33 cellular contexts compared by ENCODE assay signal in genomic region chr11:85599083-85599482, GRCh38.
"Had no signal": no experiment of that assay in that cellular context is flagged by ENCODE, and none has a peak within 500 bp of the region (broad histone marks: within the 10 kb centered on the region; RNA-seq: fewer than 3 reads in every experiment).

No MANE protein-coding gene starts in this region.

- H3K36me3 Mint-ChIP-seq: activated naive CD4-positive, alpha-beta T cell treated with anti-CD3 and anti-CD28 coated beads, Interleukin-2, amount 50 U/mL, for 24 hours; activated naive CD8-positive, alpha-beta T cell treated with anti-CD3 and anti-CD28 coated beads, Interleukin-2, amount 10 ng/mL, durations not matched to agents 7 days and 5 days had no signal

- H2AFZ ChIP-seq: PC-9 had no signal

- H3K4me2 ChIP-seq: PC-9 had no signal

- H3K9me3 ChIP-seq: ascending aorta, MG63 had no signal

- DNase-seq: activated CD4-positive, alpha-beta T cell treated with anti-CD3 and anti-CD28 coated beads for 1 hour; activated CD4-positive, alpha-beta T cell treated with anti-CD3 and anti-CD28 coated beads, Interleukin-2, amount 10 ng/mL, durations not matched to agents 24 days and 14 days; activated CD4-positive, alpha-beta T cell treated with anti-CD3 and anti-CD28 coated beads, Interleukin-2, amount 50 U/mL, for 48 hours; activated CD4-positive, CD25-positive, alpha-beta regulatory T cell; activated CD8-positive, alpha-beta T cell treated with anti-CD3 and anti-CD28 coated beads, Interleukin-2, amount 10 ng/mL, durations not matched to agents 7 days and 5 days; activated gamma-delta T cell; activated naive CD4-positive, alpha-beta T cell treated with Interleukin-2 at 50 U/mL for 16 hours; activated naive CD8-positive, alpha-beta T cell treated with anti-CD3 and anti-CD28 coated beads, Interleukin-2, amount 10 ng/mL, durations not matched to agents 7 days and 5 days; activated T-cell treated with anti-CD3 and anti-CD28 coated beads, Interleukin-2, amount 50 U/mL, for 24 hours; amygdala; Karpas-422; MG63; NCI-H1048; NCI-H1105 treated with DMSO at 0.1 percent for 48 hours; NCI-H1436; NCI-H1694 treated with DMSO at 0.1 percent for 48 hours; NCI-H2029; NCI-H510A; NCI-H526; NCI-H748 treated with DMSO at 0.1 percent for 48 hours; NK-92 treated with Interleukin-12 subunit alpha and Interleukin-12 subunit beta, amount 100 ng/mL, for 24 hours; PC-9; Right ventricle myocardium superior; SW 1271; T-helper 1 cell; T-helper 2 cell; T-helper 9 cell had no signal

- H3K27ac ChIP-seq: ascending aorta, cardiac muscle cell, PC-9, VCaP had no signal

- H3K4me3 ChIP-seq: ascending aorta, cardiac muscle cell, MG63, PC-9 had no signal

- H3K4me1 ChIP-seq: ascending aorta had no signal

- ATAC-seq: activated CD8-positive, alpha-beta T cell treated with anti-CD3 and anti-CD28 coated beads, Interleukin-2, amount 10 ng/mL, durations not matched to agents 7 days and 5 days had no signal

- H3K27me3 Mint-ChIP-seq: activated naive CD4-positive, alpha-beta T cell treated with anti-CD3 and anti-CD28 coated beads, Interleukin-2, amount 50 U/mL, for 24 hours; activated naive CD8-positive, alpha-beta T cell treated with anti-CD3 and anti-CD28 coated beads, Interleukin-2, amount 10 ng/mL, durations not matched to agents 7 days and 5 days; activated T-cell treated with anti-CD3 and anti-CD28 coated beads, Interleukin-2, amount 50 U/mL, for 24 hours; central memory CD8-positive, alpha-beta T cell had no signal

- H3K36me3 ChIP-seq: ascending aorta, cardiac muscle cell, MG63 had no signal

- H3K9me3 Mint-ChIP-seq: activated CD4-positive, alpha-beta T cell treated with anti-CD3 and anti-CD28 coated beads, Interleukin-2, amount 10 ng/mL, durations not matched to agents 24 days and 14 days; activated naive CD4-positive, alpha-beta T cell treated with anti-CD3 and anti-CD28 coated beads, Interleukin-2, amount 50 U/mL, for 24 hours; activated naive CD8-positive, alpha-beta T cell treated with anti-CD3 and anti-CD28 coated beads, Interleukin-2, amount 10 ng/mL, durations not matched to agents 7 days and 5 days; activated T-cell treated with anti-CD3 and anti-CD28 coated beads, Interleukin-2, amount 50 U/mL, for 24 hours; activated T-helper 2 cell treated with anti-CD3 and anti-CD28 coated beads, Interferon-gamma antibody, Interleukin-2, Interleukin-4, amounts not matched to agents 10 μg/mL and 5 μg/mL and 100 μg/mL, durations not matched to agents 14 hours and 24 hours and 36 hours; central memory CD8-positive, alpha-beta T cell had no signal

- H3K27ac Mint-ChIP-seq: activated CD4-positive, alpha-beta T cell treated with anti-CD3 and anti-CD28 coated beads, Interleukin-2, amount 10 ng/mL, durations not matched to agents 24 days and 14 days; activated CD8-positive, alpha-beta T cell treated with anti-CD3 and anti-CD28 coated beads, Interleukin-2, amount 10 ng/mL, durations not matched to agents 7 days and 5 days; activated naive CD4-positive, alpha-beta T cell treated with anti-CD3 and anti-CD28 coated beads, Interleukin-2, amount 50 U/mL, for 24 hours; activated naive CD8-positive, alpha-beta T cell treated with anti-CD3 and anti-CD28 coated beads, Interleukin-2, amount 10 ng/mL, durations not matched to agents 7 days and 5 days; activated T-cell treated with anti-CD3 and anti-CD28 coated beads, Interleukin-2, amount 50 U/mL, for 24 hours; activated T-helper 2 cell treated with anti-CD3 and anti-CD28 coated beads, Interferon-gamma antibody, Interleukin-2, Interleukin-4, amounts not matched to agents 10 μg/mL and 5 μg/mL and 100 μg/mL, durations not matched to agents 14 hours and 24 hours and 36 hours had no signal

- H3K4me3 Mint-ChIP-seq: activated CD4-positive, alpha-beta T cell treated with anti-CD3 and anti-CD28 coated beads, Interleukin-2, amount 10 ng/mL, durations not matched to agents 24 days and 14 days; activated CD8-positive, alpha-beta T cell treated with anti-CD3 and anti-CD28 coated beads, Interleukin-2, amount 10 ng/mL, durations not matched to agents 7 days and 5 days; activated naive CD4-positive, alpha-beta T cell treated with anti-CD3 and anti-CD28 coated beads, Interleukin-2, amount 50 U/mL, for 24 hours; activated naive CD8-positive, alpha-beta T cell treated with anti-CD3 and anti-CD28 coated beads, Interleukin-2, amount 10 ng/mL, durations not matched to agents 7 days and 5 days; activated T-cell treated with anti-CD3 and anti-CD28 coated beads, Interleukin-2, amount 50 U/mL, for 24 hours; central memory CD8-positive, alpha-beta T cell had no signal

- H3K27me3 ChIP-seq: ascending aorta, cardiac muscle cell, MG63 had no signal

- H3K4me1 Mint-ChIP-seq: activated CD4-positive, alpha-beta T cell treated with anti-CD3 and anti-CD28 coated beads, Interleukin-2, amount 10 ng/mL, durations not matched to agents 24 days and 14 days; activated naive CD4-positive, alpha-beta T cell treated with anti-CD3 and anti-CD28 coated beads, Interleukin-2, amount 50 U/mL, for 24 hours; activated naive CD8-positive, alpha-beta T cell treated with anti-CD3 and anti-CD28 coated beads, Interleukin-2, amount 10 ng/mL, durations not matched to agents 7 days and 5 days; central memory CD8-positive, alpha-beta T cell had no signal
